Comparison of ENCODE assay signal across 16 cellular contexts in the genomic region with DNA sequence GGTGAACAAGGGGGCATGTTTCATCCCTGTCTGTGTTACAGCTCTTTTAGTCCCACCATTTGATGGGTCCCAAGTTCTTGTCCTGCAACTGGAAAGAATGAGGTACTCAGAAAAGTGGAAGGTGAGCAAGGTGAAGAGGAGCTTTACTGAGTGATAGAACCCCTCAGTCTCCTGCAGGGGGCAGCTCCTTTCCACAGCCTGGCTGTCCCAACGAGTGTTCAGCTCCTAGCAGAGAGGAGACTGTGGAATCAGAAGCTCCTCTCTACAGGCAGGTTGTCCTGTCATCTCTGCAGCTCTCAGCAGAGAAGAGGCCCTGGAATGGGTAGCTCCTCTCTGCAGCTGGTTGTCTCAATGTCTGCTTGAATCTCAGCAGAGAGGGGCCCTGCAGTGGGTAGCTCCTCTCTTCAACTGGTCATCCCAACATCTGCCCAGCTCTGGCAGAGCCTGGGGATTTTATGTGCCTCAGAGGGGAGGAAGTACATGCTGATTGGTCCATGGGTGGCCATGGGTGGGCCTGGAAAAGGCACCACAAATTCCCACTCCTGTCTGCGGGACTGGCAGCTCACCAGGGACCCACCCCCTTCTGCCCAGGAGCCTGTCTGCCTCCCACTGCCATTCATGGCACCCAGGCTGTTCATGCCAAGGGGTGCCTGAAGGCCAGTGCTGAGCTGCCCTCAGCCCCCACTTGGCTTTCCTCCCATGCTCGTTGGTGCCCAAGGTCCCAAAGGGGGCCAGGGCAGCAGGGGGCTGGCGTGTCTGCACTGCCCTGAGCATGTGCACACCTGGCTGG. TPM values are rescaled to one million over a fixed set of nuclear protein-coding genes. Genes with fewer than 3 reads are reported as not detected.
DNase-seq lines count a peak whose midpoint lies in the region; ATAC-seq, FAIRE-seq and TF ChIP-seq lines count a peak whose summit lies in the region.
"Had no signal": no experiment of that assay in that cellular context is flagged by ENCODE, and none has a peak within 500 bp of the region (broad histone marks: within the 10 kb centered on the region; RNA-seq: fewer than 3 reads in every experiment).

No MANE protein-coding gene starts in this region.

- H3K4me1 ChIP-seq in PC-9 (replicated peaks; ENCODE audit: insufficient read depth) (no peaks in the 10 kb centered on the region), foreskin keratinocyte (no peaks in the 10 kb centered on the region), small intestine (ENCODE audit: control insufficient read depth in 2 of 2, insufficient read depth in 1 of 2, low read depth in 1 of 2, low read length in 1 of 2) (no peaks in the 10 kb centered on the region)
- no peaks in the 10 kb centered on the region for H3K4me1 ChIP-seq in CD8-positive, alpha-beta memory T cell (ENCODE audit: insufficient read depth, low read length)

- FAIRE-seq in small intestine (lab: Jason Lieb, UNC), result no peak
- FAIRE-seq: H54 had no signal

- H3K27ac Mint-ChIP-seq in activated naive CD4-positive, alpha-beta T cell treated with anti-CD3 and anti-CD28 coated beads for 36 hours, result no peak overlapping the region
- no peak overlapping the region for H3K27ac Mint-ChIP-seq in activated naive CD4-positive, alpha-beta T cell treated with anti-CD3 and anti-CD28 coated beads, Interleukin-2, amount 10 ng/mL, durations not matched to agents 7 days and 5 days
- H3K27ac Mint-ChIP-seq in CD8-positive, alpha-beta memory T cell, result no peak overlapping the region

- no peak for ATAC-seq in foreskin keratinocyte
- ATAC-seq: sciatic nerve had no signal

- H3K27me3 ChIP-seq in PC-9 (ENCODE audit: insufficient read depth, low read depth), result no peaks in the 10 kb centered on the region
- H3K27me3 ChIP-seq in foreskin keratinocyte, result no peaks in the 10 kb centered on the region
- H3K27me3 ChIP-seq in small intestine (ENCODE audit: control insufficient read depth in 2 of 2, insufficient read depth in 2 of 2, low read length in 2 of 2), result no peaks in the 10 kb centered on the region
- no peaks in the 10 kb centered on the region for H3K27me3 ChIP-seq in CD8-positive, alpha-beta memory T cell (ENCODE audit: insufficient read depth, low read length, poor library complexity, severe bottlenecking)

- CTCF ChIA-PET in activated naive CD4-positive, alpha-beta T cell treated with anti-CD3 and anti-CD28 coated beads for 36 hours (lab: Charles Lee), result interaction anchor here (0.8 kb wide), 1 partner anchor 33 kb away, joined by 3 read pairs; no protein-coding TSS in a partner anchor
- CTCF ChIA-PET in activated naive CD4-positive, alpha-beta T cell treated with anti-CD3 and anti-CD28 coated beads, Interleukin-2, amount 10 ng/mL, durations not matched to agents 7 days and 5 days (lab: Charles Lee), result interaction anchor here (0.7 kb wide), 1 partner anchor 19 kb away, joined by 3 read pairs; no protein-coding TSS in a partner anchor
- CTCF ChIA-PET in PC-9 (lab: Charles Lee), result interaction anchor here (0.6 to 1.0 kb wide), 5 partner anchors 50 to 318 kb away, joined by 3 to 7 read pairs (median 3); no protein-coding TSS in a partner anchor
- CTCF ChIA-PET in CD8-positive, alpha-beta memory T cell (lab: Charles Lee), result no interaction called here

- no TSS peak for BruUV-seq in PC-9 (replicated peaks; lab: Mats Ljungman, UMichigan)

- H3K4me2 ChIP-seq in PC-9, result no peak overlapping the region

- no peaks in the 10 kb centered on the region for H3K36me3 Mint-ChIP-seq in activated naive CD4-positive, alpha-beta T cell treated with anti-CD3 and anti-CD28 coated beads for 36 hours (ENCODE audit: low read depth)
- no peaks in the 10 kb centered on the region for H3K36me3 Mint-ChIP-seq in activated naive CD4-positive, alpha-beta T cell treated with anti-CD3 and anti-CD28 coated beads, Interleukin-2, amount 10 ng/mL, durations not matched to agents 7 days and 5 days
- H3K36me3 Mint-ChIP-seq in CD8-positive, alpha-beta memory T cell, result peaks cover 0 to 2% (median 0%) of the 10 kb centered on the region in 3 donors

- 70 to 76% (median 74%) methylated on average over 4 of the region's 4 CpGs for WGBS in small intestine, 3 donors

- intact Hi-C loops in activated naive CD4-positive, alpha-beta T cell treated with anti-CD3 and anti-CD28 coated beads for 36 hours (cut with micrococcal nuclease), result no loop called here
- intact Hi-C loops in PC-9 (cut with micrococcal nuclease; ENCODE audit: unreplicated experiment), result no loop called here

- H3K4me3 Mint-ChIP-seq in activated naive CD4-positive, alpha-beta T cell treated with anti-CD3 and anti-CD28 coated beads for 36 hours, result no peak overlapping the region
- no peak overlapping the region for H3K4me3 Mint-ChIP-seq in activated naive CD4-positive, alpha-beta T cell treated with anti-CD3 and anti-CD28 coated beads, Interleukin-2, amount 10 ng/mL, durations not matched to agents 7 days and 5 days
- H3K4me3 Mint-ChIP-seq in CD8-positive, alpha-beta memory T cell, result no peak overlapping the region

- H3K27ac ChIP-seq in PC-9, result no peak overlapping the region
- no peak overlapping the region for H3K27ac ChIP-seq in foreskin keratinocyte
- no peak overlapping the region for H3K27ac ChIP-seq in small intestine (ENCODE audit: low read depth in 1 of 2, low read length in 1 of 2)
- no peak overlapping the region for H3K27ac ChIP-seq in CD8-positive, alpha-beta memory T cell (ENCODE audit: low read depth, low read length)
- H3K27ac ChIP-seq: thoracic aorta had no signal

- H3K9me3 ChIP-seq in PC-9 (ENCODE audit: insufficient read depth, low read depth) (no peaks in the 10 kb centered on the region), small intestine (ENCODE audit: control insufficient read depth, low read depth) (no peaks in the 10 kb centered on the region)
- H3K9me3 ChIP-seq in CD8-positive, alpha-beta memory T cell (ENCODE audit: low read length), result no peaks in the 10 kb centered on the region
- H3K9me3 ChIP-seq: thoracic aorta had no signal

- peaks cover 3% of the 10 kb centered on the region for H3K9me3 Mint-ChIP-seq in activated naive CD4-positive, alpha-beta T cell treated with anti-CD3 and anti-CD28 coated beads for 36 hours
- H3K9me3 Mint-ChIP-seq in activated naive CD4-positive, alpha-beta T cell treated with anti-CD3 and anti-CD28 coated beads, Interleukin-2, amount 10 ng/mL, durations not matched to agents 7 days and 5 days, result no peaks in the 10 kb centered on the region
- H3K9me3 Mint-ChIP-seq in CD8-positive, alpha-beta memory T cell, result peaks cover 0 to 2% (median 0%) of the 10 kb centered on the region in 5 donors

- H4K20me1 ChIP-seq in PC-9 (ENCODE audit: insufficient read depth), result no peaks in the 10 kb centered on the region

- H3F3A ChIP-seq in PC-9 (ENCODE audit: insufficient read depth, low read depth), result no peaks in the 10 kb centered on the region

- TF ChIP-seq CTCF in PC-9 (conservative IDR thresholded peaks at IDR 0.05), result peak; percentile 62
- peak; percentile 51 for TF ChIP-seq CTCF in foreskin keratinocyte (conservative IDR thresholded peaks at IDR 0.05)

- H3K27me3 Mint-ChIP-seq in activated naive CD4-positive, alpha-beta T cell treated with anti-CD3 and anti-CD28 coated beads for 36 hours (ENCODE audit: low read depth), result no peaks in the 10 kb centered on the region
- peaks cover 8% of the 10 kb centered on the region for H3K27me3 Mint-ChIP-seq in activated naive CD4-positive, alpha-beta T cell treated with anti-CD3 and anti-CD28 coated beads, Interleukin-2, amount 10 ng/mL, durations not matched to agents 7 days and 5 days
- H3K27me3 Mint-ChIP-seq in CD8-positive, alpha-beta memory T cell, result peaks cover 1 to 3% of the 10 kb centered on the region in 2 donors

- H3K4me3 ChIP-seq in PC-9 (no peak overlapping the region), small intestine (ENCODE audit: low read depth in 1 of 2, low read length in 2 of 2) (no peak overlapping the region)
- H3K4me3 ChIP-seq in CD8-positive, alpha-beta memory T cell (ENCODE audit: low read length), result no peak overlapping the region
- H3K4me3 ChIP-seq: thoracic aorta had no signal

- no peaks in the 10 kb centered on the region for H3K9me2 ChIP-seq in PC-9 (ENCODE audit: insufficient read depth)

- POLR2A ChIA-PET in PC-9 (lab: Charles Lee; ENCODE audit: unreplicated experiment), result no interaction called here
- POLR2A ChIA-PET in CD8-positive, alpha-beta memory T cell (lab: Charles Lee), result no interaction called here

- H3K36me3 ChIP-seq in PC-9 (ENCODE audit: low read depth), result no peaks in the 10 kb centered on the region
- no peaks in the 10 kb centered on the region for H3K36me3 ChIP-seq in small intestine (ENCODE audit: control insufficient read depth in 2 of 2, insufficient read depth in 2 of 2, low read length in 2 of 2)
- H3K36me3 ChIP-seq in CD8-positive, alpha-beta memory T cell (ENCODE audit: insufficient read depth, low read length), result no peaks in the 10 kb centered on the region
- H3K36me3 ChIP-seq: thoracic aorta had no signal

- DNase-seq in activated naive CD4-positive, alpha-beta T cell treated with anti-CD3 and anti-CD28 coated beads for 36 hours, result peak; percentile 8
- no peak for DNase-seq in activated naive CD4-positive, alpha-beta T cell treated with anti-CD3 and anti-CD28 coated beads, Interleukin-2, amount 10 ng/mL, durations not matched to agents 7 days and 5 days
- peak in 1 of 2 experiments; percentile 22 for DNase-seq in PC-9
- DNase-seq in foreskin keratinocyte, result no peak
- peak; percentile 13 for DNase-seq in small intestine
- DNase-seq in dedifferentiated amniotic fluid mesenchymal stem cell (ENCODE audit: extremely low spot score), result no peak
- no peak for DNase-seq in CD8-positive, alpha-beta memory T cell
- no peak for DNase-seq in NCI-H1417 treated with DMSO at 0.1 percent for 48 hours (lab: John Stamatoyannopoulos, UW)
- DNase-seq: activated CD4-positive, alpha-beta T cell treated with anti-CD3 and anti-CD28 coated beads, Interleukin-2, amount 50 U/mL, for 1 hour; AML-193; NCI-H526 had no signal

- peaks cover 9% of the 10 kb centered on the region for H3K4me1 Mint-ChIP-seq in activated naive CD4-positive, alpha-beta T cell treated with anti-CD3 and anti-CD28 coated beads for 36 hours (ENCODE audit: low read depth)
- peaks cover 9% of the 10 kb centered on the region for H3K4me1 Mint-ChIP-seq in activated naive CD4-positive, alpha-beta T cell treated with anti-CD3 and anti-CD28 coated beads, Interleukin-2, amount 10 ng/mL, durations not matched to agents 7 days and 5 days
- peaks cover 0 to 5% (median 0%) of the 10 kb centered on the region in 3 donors for H3K4me1 Mint-ChIP-seq in CD8-positive, alpha-beta memory T cell

- H2AFZ ChIP-seq in PC-9, result no peak overlapping the region

- no peaks in the 10 kb centered on the region for H3K79me2 ChIP-seq in PC-9 (ENCODE audit: low read depth)

RNA-seq across cellular contexts. Expression of a gene that starts 25.7 kb away (rescaled TPM):
- total RNA-seq in activated naive CD4-positive, alpha-beta T cell treated with anti-CD3 and anti-CD28 coated beads for 36 hours, result not detected
- total RNA-seq in PC-9 (2021) (1.6 TPM in 2 replicates), foreskin keratinocyte (not detected in 2 replicates)
- polyA plus RNA-seq in foreskin keratinocyte (not detected in 2 replicates), small intestine (not detected)
- not detected for total RNA-seq in CD8-positive, alpha-beta memory T cell
- not detected for polyA plus RNA-seq in CD8-positive, alpha-beta memory T cell
- total RNA-seq: glomerular endothelial cell, mesenteric fat pad, sciatic nerve, thoracic aorta had no signal

RNA-seq across cellular contexts. Expression of a gene that starts 46.1 kb away (rescaled TPM):
- 10 to 100 TPM; 19.9 to 21.3 TPM for total RNA-seq in activated naive CD4-positive, alpha-beta T cell treated with anti-CD3 and anti-CD28 coated beads for 36 hours
- total RNA-seq in PC-9 (2021) (78.7 and 82.7 TPM in 2 replicates), foreskin keratinocyte (53.9 and 71.2 TPM in 2 replicates)
- polyA plus RNA-seq in foreskin keratinocyte (52.0 and 71.4 TPM in 2 replicates), small intestine (10 to 100 TPM; 11.2 to 20.0 (median 17.8) TPM)
- total RNA-seq in CD8-positive, alpha-beta memory T cell, result 10 to 100 TPM; 23.6 to 25.7 TPM
- polyA plus RNA-seq in CD8-positive, alpha-beta memory T cell, result 8.3 TPM

RNA-seq across cellular contexts. Expression of a gene that starts 46.8 kb away (rescaled TPM):
- 10 to 100 TPM; 46.2 to 48.7 TPM for total RNA-seq in activated naive CD4-positive, alpha-beta T cell treated with anti-CD3 and anti-CD28 coated beads for 36 hours
- 98.8 and 128 TPM in 2 replicates for total RNA-seq in PC-9 (2021)
- total RNA-seq in foreskin keratinocyte, result 35.2 and 42.3 TPM in 2 replicates
- 49.5 and 55.5 TPM in 2 replicates for polyA plus RNA-seq in foreskin keratinocyte
- 10 to 100 TPM; 18.0 to 21.7 (median 18.9) TPM for polyA plus RNA-seq in small intestine
- 10 to 100 TPM; 57.2 to 57.8 TPM for total RNA-seq in CD8-positive, alpha-beta memory T cell
- polyA plus RNA-seq in CD8-positive, alpha-beta memory T cell, result 59.9 TPM

Comparison
In these comparisons a context has a peak if more than half of its experiments do, and no peak if none do; other contexts are left out.
1. DNase-seq: peak in activated naive CD4-positive, alpha-beta T cell treated with anti-CD3 and anti-CD28 coated beads for 36 hours (single experiment) and small intestine (single experiment); none in activated naive CD4-positive, alpha-beta T cell treated with anti-CD3 and anti-CD28 coated beads, Interleukin-2, amount 10 ng/mL, durations not matched to agents 7 days and 5 days (single experiment), foreskin keratinocyte (0 of 2), dedifferentiated amniotic fluid mesenchymal stem cell (single experiment), CD8-positive, alpha-beta memory T cell (0 of 5) and NCI-H1417 treated with DMSO at 0.1 percent for 48 hours (single experiment).